17 cellular contexts compared by ENCODE assay signal in the genomic region with DNA sequence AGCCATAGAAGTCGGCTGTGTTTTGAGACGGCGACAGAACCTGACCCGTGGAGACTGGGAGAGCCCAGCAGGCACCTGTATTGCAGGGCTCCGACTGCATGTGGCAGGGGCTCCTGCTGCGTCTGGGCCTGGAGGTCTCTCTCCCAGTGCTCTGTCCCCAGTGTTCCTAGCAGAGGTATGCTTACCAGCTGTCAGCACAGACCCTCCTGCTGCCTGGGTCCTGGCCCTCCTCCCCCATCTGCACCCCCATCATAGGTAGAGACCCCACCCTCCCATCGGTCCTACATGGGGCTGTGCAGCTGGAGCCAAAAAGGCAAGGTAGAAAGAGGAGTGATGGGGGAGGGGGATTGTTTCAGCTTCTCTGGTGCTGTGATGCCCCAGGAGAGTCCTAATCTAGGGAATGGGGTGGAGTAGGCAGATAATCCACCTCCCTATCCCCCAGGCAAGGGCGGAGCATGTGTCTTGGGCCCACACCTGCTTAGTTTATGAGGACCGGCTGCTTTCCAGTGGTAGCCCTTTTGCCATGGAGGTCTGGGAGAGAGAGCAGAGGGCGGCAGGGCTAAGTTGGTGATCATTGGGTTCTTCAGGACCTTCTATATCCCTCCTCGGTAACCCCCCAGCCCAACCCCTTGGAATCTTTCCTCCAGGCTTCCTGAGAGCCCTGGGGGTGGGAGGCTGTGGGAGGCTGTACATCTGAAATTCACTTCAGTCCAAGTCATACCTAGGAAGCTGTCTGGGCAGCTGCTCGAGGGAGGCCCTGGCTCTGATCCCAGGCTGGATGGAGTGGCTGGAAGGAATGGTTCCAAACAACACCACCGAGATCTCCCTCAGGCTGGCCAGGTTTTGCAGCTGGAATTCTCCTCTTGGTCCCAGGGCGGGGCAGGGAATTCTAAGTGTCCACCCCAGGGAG. TPM values are rescaled to one million over a fixed set of nuclear protein-coding genes. Genes with fewer than 3 reads are reported as not detected.
DNase-seq lines count a peak whose midpoint lies in the region; ATAC-seq lines count a peak whose summit lies in the region.
"Had no signal": no experiment of that assay in that cellular context is flagged by ENCODE, and none has a peak within 500 bp of the region (broad histone marks: within the 10 kb centered on the region; RNA-seq: fewer than 3 reads in every experiment).

No MANE protein-coding gene starts in this region.

- H3K4me1 Mint-ChIP-seq in activated naive CD4-positive, alpha-beta T cell treated with anti-CD3 and anti-CD28 coated beads for 36 hours (ENCODE audit: low read depth): peaks cover 14% of the 10 kb centered on the region

- no peak overlapping the region for H3K27ac Mint-ChIP-seq in activated naive CD4-positive, alpha-beta T cell treated with anti-CD3 and anti-CD28 coated beads for 36 hours

- H3K9me3 Mint-ChIP-seq in activated naive CD4-positive, alpha-beta T cell treated with anti-CD3 and anti-CD28 coated beads for 36 hours: no peaks in the 10 kb centered on the region
- H3K9me3 Mint-ChIP-seq: naive thymus-derived CD8-positive, alpha-beta T cell had no signal

- intact Hi-C loops in activated naive CD4-positive, alpha-beta T cell treated with anti-CD3 and anti-CD28 coated beads for 36 hours (cut with micrococcal nuclease): no loop called here

- DNase-seq in AG08396 (ENCODE audit: low spot score) (peak; percentile 66), M059J (ENCODE audit: low read depth) (peak; percentile 64), iris pigment epithelial cell (ENCODE audit: low read depth) (peak; percentile 50), ureter (ENCODE audit: low spot score) (no peak), NCI-H187 (lab: John Stamatoyannopoulos, UW) (no peak)
- DNase-seq in activated naive CD4-positive, alpha-beta T cell treated with anti-CD3 and anti-CD28 coated beads for 36 hours: no peak
- DNase-seq: adrenal gland; AML-193; NCI-H1048; stimulated activated CD4-positive, alpha-beta T cell treated with anti-CD3 and anti-CD28 coated beads, Interleukin-12 subunit alpha, Interleukin-12 subunit beta, amount 100 ng/mL, for 4 hours; T-helper 9 cell had no signal

- H3K4me3 Mint-ChIP-seq in activated naive CD4-positive, alpha-beta T cell treated with anti-CD3 and anti-CD28 coated beads for 36 hours: no peak overlapping the region

- H3K27me3 Mint-ChIP-seq in activated naive CD4-positive, alpha-beta T cell treated with anti-CD3 and anti-CD28 coated beads for 36 hours (ENCODE audit: low read depth): peaks cover 23% of the 10 kb centered on the region

- ATAC-seq in HG02884 (IDR thresholded peaks at IDR 0.05; ENCODE audit: unreplicated experiment): no peak
- ATAC-seq: naive thymus-derived CD8-positive, alpha-beta T cell had no signal

- CTCF ChIA-PET in activated naive CD4-positive, alpha-beta T cell treated with anti-CD3 and anti-CD28 coated beads for 36 hours (lab: Charles Lee): interaction anchor here (1.5 kb wide), 1 partner anchor 141 kb away, joined by 3 read pairs; no protein-coding TSS in a partner anchor

- H3K36me3 Mint-ChIP-seq in activated naive CD4-positive, alpha-beta T cell treated with anti-CD3 and anti-CD28 coated beads for 36 hours (ENCODE audit: low read depth): no peaks in the 10 kb centered on the region
- H3K36me3 Mint-ChIP-seq: naive thymus-derived CD8-positive, alpha-beta T cell had no signal

- peak overlapping the region; percentile 40 for H3K27ac ChIP-seq in angular gyrus (ENCODE audit: low read depth, low read length)
- H3K27ac ChIP-seq: adrenal gland had no signal

RNA-seq across cellular contexts. Expression of gene SLC7A4, which starts 5.3 kb away (rescaled TPM):
- total RNA-seq in M059J (2014; rRNA removed; shearing (Covaris generic)): not detected in 2 replicates
- total RNA-seq in activated naive CD4-positive, alpha-beta T cell treated with anti-CD3 and anti-CD28 coated beads for 36 hours: not detected
- total RNA-seq in ureter: 8.1 TPM
- total RNA-seq: G401 had no signal

RNA-seq across cellular contexts. Expression of gene P2RX6, which starts 12.1 kb away (rescaled TPM):
- total RNA-seq in M059J (2014; rRNA removed; shearing (Covaris generic)): 2.1 and 3.6 TPM in 2 replicates
- total RNA-seq in activated naive CD4-positive, alpha-beta T cell treated with anti-CD3 and anti-CD28 coated beads for 36 hours: under 1 TPM in 1 of 2 experiments, not detected in 1; 0.12 TPM
- total RNA-seq in ureter: 5.7 TPM

RNA-seq across cellular contexts. Expression of gene LRRC74B, which starts 18.7 kb away (rescaled TPM):
- not detected in 2 replicates for total RNA-seq in M059J (2014; rRNA removed; shearing (Covaris generic))
- not detected for total RNA-seq in activated naive CD4-positive, alpha-beta T cell treated with anti-CD3 and anti-CD28 coated beads for 36 hours
- not detected for total RNA-seq in ureter
- total RNA-seq: activated CD8-positive, alpha-beta memory T cell treated with anti-CD3 and anti-CD28 coated beads for 36 hours; G401; urinary bladder had no signal

RNA-seq across cellular contexts. Expression of gene THAP7, which starts 25.1 kb away (rescaled TPM):
- 50.2 and 52.6 TPM in 2 replicates for total RNA-seq in M059J (2014; rRNA removed; shearing (Covaris generic))
- 10 to 100 TPM; 20.4 to 21.2 TPM for total RNA-seq in activated naive CD4-positive, alpha-beta T cell treated with anti-CD3 and anti-CD28 coated beads for 36 hours
- total RNA-seq in ureter: 25.8 TPM

RNA-seq across cellular contexts. Expression of gene LZTR1, which starts 44.9 kb away (rescaled TPM):
- total RNA-seq in M059J (2014; rRNA removed; shearing (Covaris generic)): 13.0 and 14.0 TPM in 2 replicates
- 10 to 100 TPM; 23.1 to 27.4 TPM for total RNA-seq in activated naive CD4-positive, alpha-beta T cell treated with anti-CD3 and anti-CD28 coated beads for 36 hours
- 79.6 TPM for total RNA-seq in ureter

Comparison
In these comparisons a context has a peak if more than half of its experiments do, and no peak if none do; other contexts are left out.
1. DNase-seq: peak in AG08396 (single experiment), M059J (single experiment) and iris pigment epithelial cell (single experiment); none in activated naive CD4-positive, alpha-beta T cell treated with anti-CD3 and anti-CD28 coated beads for 36 hours (single experiment), ureter (single experiment) and NCI-H187 (0 of 2).